In genomic region chr14:24233538-24233866, GRCh38 we compare ENCODE assay signal across 8 cellular contexts. TPM values are rescaled to one million over a fixed set of nuclear protein-coding genes. Genes with fewer than 3 reads are reported as not detected.
DNase-seq lines count a peak whose midpoint lies in the region; ATAC-seq and TF ChIP-seq lines count a peak whose summit lies in the region.

No MANE protein-coding gene starts in this region.

- no peaks in the 10 kb centered on the region for H3F3A ChIP-seq in Loucy (ENCODE audit: low read depth)

- peak overlapping the region; percentile 95 for H3K4me3 Mint-ChIP-seq in nephron progenitor cell

- peak overlapping the region; percentile 91 for H3K27ac Mint-ChIP-seq in nephron progenitor cell

- no peaks in the 10 kb centered on the region for H3K9me3 ChIP-seq in Loucy (ENCODE audit: insufficient read depth, low read depth, low read length)

- no peaks in the 10 kb centered on the region for H3K9me3 Mint-ChIP-seq in nephron progenitor cell

- no peak for ATAC-seq in HG03108 (IDR thresholded peaks at IDR 0.05; ENCODE audit: unreplicated experiment)
- ATAC-seq in HG03460 (IDR thresholded peaks at IDR 0.05; ENCODE audit: unreplicated experiment) = no peak

- H3K36me3 ChIP-seq in Loucy (ENCODE audit: insufficient read depth, low read length) = peaks cover 27% of the 10 kb centered on the region; the same call in 1 of the 2 replicates

- peak; percentile 36 for DNase-seq in dermis blood vessel endothelial cell
- no peak for DNase-seq in nephron progenitor cell
- DNase-seq in SIG-M5 treated with dmso at 0.1 percent for 504 hours (lab: John Stamatoyannopoulos, UW; ENCODE audit: unreplicated experiment) = no peak
- no peak for DNase-seq in HuH-7 (ENCODE audit: low spot score)

- no peaks in the 10 kb centered on the region for H3K9me2 ChIP-seq in Loucy (replicated peaks; ENCODE audit: low read depth, low read length)

- TF ChIP-seq CTCF in C4-2B (conservative IDR thresholded peaks at IDR 0.05) (no peak), Loucy (conservative IDR thresholded peaks at IDR 0.05; ENCODE audit: low read length) (no peak), nephron progenitor cell (IDR thresholded peaks at IDR 0.05) (no peak)

- peak overlapping the region; percentile 89 for H3K9ac ChIP-seq in Loucy (ENCODE audit: low read depth, low read length, poor library complexity, severe bottlenecking)

- no peak overlapping the region for H2AFZ ChIP-seq in Loucy (ENCODE audit: low read length)

- no peaks in the 10 kb centered on the region for H3K27me3 ChIP-seq in Loucy (ENCODE audit: insufficient read depth, low read length, poor library complexity, severe bottlenecking)

- peaks cover 29% of the 10 kb centered on the region for H3K36me3 Mint-ChIP-seq in nephron progenitor cell (ENCODE audit: low read depth)

- H3K4me2 ChIP-seq in Loucy (ENCODE audit: low read depth, low read length, poor library complexity, severe bottlenecking) = peak overlapping the region; percentile 98

- H3K27ac ChIP-seq in C4-2B = peak overlapping the region; percentile 90

- H3K79me2 ChIP-seq in Loucy (ENCODE audit: insufficient read depth, low read length) = peaks cover 66% of the 10 kb centered on the region

- no peaks in the 10 kb centered on the region for H4K20me1 ChIP-seq in Loucy (ENCODE audit: insufficient read depth, low read length, poor library complexity, severe bottlenecking)

- peak overlapping the region; percentile 93 for H3K4me3 ChIP-seq in Loucy (ENCODE audit: low read length, poor library complexity, severe bottlenecking)

- peaks cover 39% of the 10 kb centered on the region for H3K4me1 ChIP-seq in Loucy (ENCODE audit: insufficient read depth, low read length, poor library complexity, severe bottlenecking)

- H3K4me1 Mint-ChIP-seq in nephron progenitor cell = peaks cover 32% of the 10 kb centered on the region

- no peaks in the 10 kb centered on the region for H3K27me3 Mint-ChIP-seq in nephron progenitor cell (ENCODE audit: low read depth, poor library complexity)

RNA-seq across cellular contexts. Expression of gene GMPR2, which starts 0.8 kb away (rescaled TPM):
- total RNA-seq in dermis blood vessel endothelial cell = 108 and 121 TPM in 2 replicates

RNA-seq across cellular contexts. Expression of gene NEDD8, which starts 1.3 kb away (rescaled TPM):
- total RNA-seq in dermis blood vessel endothelial cell = 197 and 248 TPM in 2 replicates

RNA-seq across cellular contexts. Expression of gene TINF2, which starts 8.9 kb away (rescaled TPM):
- 68.4 and 71.7 TPM in 2 replicates for total RNA-seq in dermis blood vessel endothelial cell

RNA-seq across cellular contexts. Expression of gene MDP1, which starts 17.6 kb away (rescaled TPM):
- total RNA-seq in dermis blood vessel endothelial cell = 5.9 and 23.7 TPM in 2 replicates

RNA-seq across cellular contexts. Expression of gene CHMP4A, which starts 20.2 kb away (rescaled TPM):
- 36.8 and 39.3 TPM in 2 replicates for total RNA-seq in dermis blood vessel endothelial cell
